1 cellular context compared by ENCODE assay signal in genomic region chr18:21111351-21112139, GRCh38.
A peak's percentile ranks its signal among the peaks of the same experiment; 100 is the strongest.
TF ChIP-seq lines count a peak whose summit lies in the region.

Gene ROCK1, minus strand, starts transcription at chr18:21111813. Its CDS starts 903 bp downstream, at chr18:21110910.

TF ChIP-seq in K562, 482 proteins besides CTCF, POLR2A, EP300 and RAD21 (continued from another document):
- TF ChIP-seq HSF4 (CRISPR knock-in tag; IDR thresholded peaks at IDR 0.05; ENCODE audit: borderline replicate concordance) (no peak), PHB (CRISPR knock-in tag; IDR thresholded peaks at IDR 0.05) (0 out of 2 replicates have a peak, but pooled peaks have one; percentile 59), HDAC1 (IDR thresholded peaks at IDR 0.05) (peak in 1 of 2 experiments; percentile 35; a peak in 1 of 4 replicates), RCOR1 (IDR thresholded peaks at IDR 0.05; ENCODE audit: borderline replicate concordance in 1 of 2, low read depth in 2 of 2, low read length in 2 of 2) (peak in 1 of 2 experiments; percentile 34; a peak in 1 of 4 replicates), TFAP4 (CRISPR knock-in tag; IDR thresholded peaks at IDR 0.05; ENCODE audit: borderline replicate concordance) (peak; percentile 51; the same call in 1 of the 2 replicates), U2AF2 (optimal IDR thresholded peaks at IDR 0.05; ENCODE audit: low read depth, low read length) (no peak), SP1 (CRISPR knock-in tag; IDR thresholded peaks at IDR 0.05) (no peak), SUPT5H (IDR thresholded peaks at IDR 0.05) (peak; percentile 59), SNRNP70 (optimal IDR thresholded peaks at IDR 0.05; ENCODE audit: low read depth, low read length) (no peak), JUN (IDR thresholded peaks at IDR 0.05; ENCODE audit: borderline replicate concordance, low read depth, low read length) (no peak), JUN (CRISPR knock-in tag; IDR thresholded peaks at IDR 0.05; ENCODE audit: borderline replicate concordance) (no peak), TRIM24 (IDR thresholded peaks at IDR 0.05) (no peak), RBFOX2 (IDR thresholded peaks at IDR 0.05; ENCODE audit: low read depth, low read length) (peak; percentile 77), ARID2 (IDR thresholded peaks at IDR 0.05) (no peak), PHF8 (IDR thresholded peaks at IDR 0.05; ENCODE audit: borderline replicate concordance, low read length) (peak; percentile 61)
TF ChIP-seq in K562: peak in this region for 37.
